Comparison of ENCODE assay signal across 1 cellular context in genomic region chr6:117391874-117392583, GRCh38.
TF ChIP-seq lines count a peak whose summit lies in the region.

No MANE protein-coding gene starts in this region.

TF ChIP-seq in HepG2, 621 proteins besides CTCF, POLR2A, EP300 and RAD21 (continued from another document):
- TF ChIP-seq XRCC5 (optimal IDR thresholded peaks at IDR 0.05; ENCODE audit: low read length), result no peak
- TF ChIP-seq CCAR2 (optimal IDR thresholded peaks at IDR 0.05; ENCODE audit: low read depth, low read length), result no peak
- TF ChIP-seq KAT2B (IDR thresholded peaks at IDR 0.05; ENCODE audit: borderline replicate concordance, low read depth, low read length), result 0 out of 2 replicates have a peak, but pooled peaks have one; percentile 24
- TF ChIP-seq HMG20A (CRISPR knock-in tag; IDR thresholded peaks at IDR 0.05; ENCODE audit: borderline replicate concordance), result 0 out of 2 replicates have a peak, but pooled peaks have one; percentile 34
- no peak for TF ChIP-seq HOMEZ (CRISPR knock-in tag; IDR thresholded peaks at IDR 0.05; ENCODE audit: low read depth)
- TF ChIP-seq TGIF2 (CRISPR knock-in tag; IDR thresholded peaks at IDR 0.05), result no peak
- no peak for TF ChIP-seq ZBTB37 (CRISPR knock-in tag; IDR thresholded peaks at IDR 0.05)
- TF ChIP-seq SP1 (IDR thresholded peaks at IDR 0.05), result no peak
- no peak for TF ChIP-seq SP1 (CRISPR knock-in tag; IDR thresholded peaks at IDR 0.05)
- no peak for TF ChIP-seq SIX4 (CRISPR knock-in tag; IDR thresholded peaks at IDR 0.05)
- TF ChIP-seq MIXL1 (CRISPR knock-in tag; IDR thresholded peaks at IDR 0.05), result peak; percentile 68; the same call in 1 of the 2 replicates
- TF ChIP-seq ZSCAN30 (CRISPR knock-in tag; IDR thresholded peaks at IDR 0.05), result no peak
- TF ChIP-seq ZNF841 (CRISPR knock-in tag; IDR thresholded peaks at IDR 0.05; ENCODE audit: borderline replicate concordance), result no peak
- TF ChIP-seq ARID5B (CRISPR knock-in tag; IDR thresholded peaks at IDR 0.05), result peak; percentile 48; the same call in 1 of the 2 replicates
- peak; percentile 42; the same call in 1 of the 2 replicates for TF ChIP-seq HNF4A (CRISPR knock-in tag; IDR thresholded peaks at IDR 0.05)
- TF ChIP-seq ISX (CRISPR knock-in tag; conservative IDR thresholded peaks at IDR 0.05), result no peak
- TF ChIP-seq HNF4G (IDR thresholded peaks at IDR 0.05; ENCODE audit: borderline replicate concordance, low read depth, low read length), result no peak
- TF ChIP-seq HNF4G (CRISPR knock-in tag; IDR thresholded peaks at IDR 0.05; ENCODE audit: borderline replicate concordance, low read depth), result no peak
- TF ChIP-seq ZNF430 (CRISPR knock-in tag; IDR thresholded peaks at IDR 0.05), result no peak
- TF ChIP-seq ZNF232 (CRISPR knock-in tag; IDR thresholded peaks at IDR 0.05; ENCODE audit: borderline replicate concordance), result no peak
- TF ChIP-seq FOXA1 (IDR thresholded peaks at IDR 0.05), result peak; percentile 36; the same call in 1 of the 2 replicates
- TF ChIP-seq FOXA1 (CRISPR knock-in tag; IDR thresholded peaks at IDR 0.05), result no peak
- no peak for TF ChIP-seq FOXP1 (IDR thresholded peaks at IDR 0.05)
- TF ChIP-seq FOXP1 (CRISPR knock-in tag; IDR thresholded peaks at IDR 0.05), result peak; percentile 72
- peak; percentile 86; the same call in 1 of the 2 replicates for TF ChIP-seq SMARCC2 (IDR thresholded peaks at IDR 0.05)
- TF ChIP-seq ZNF740 (CRISPR knock-in tag; IDR thresholded peaks at IDR 0.05), result no peak
- TF ChIP-seq AHDC1 (CRISPR knock-in tag; IDR thresholded peaks at IDR 0.05; ENCODE audit: borderline replicate concordance), result peak; percentile 80; the same call in 1 of the 2 replicates
- TF ChIP-seq ATF3 (CRISPR knock-in tag; IDR thresholded peaks at IDR 0.05), result 0 out of 2 replicates have a peak, but pooled peaks have one; percentile 25
